31 cellular contexts compared by ENCODE assay signal in genomic region chr1:204033321-204033720, GRCh38. TPM values are rescaled to one million over a fixed set of nuclear protein-coding genes. Genes with fewer than 3 reads are reported as not detected.
"Had no signal": no experiment of that assay in that cellular context is flagged by ENCODE, and none has a peak within 500 bp of the region (broad histone marks: within the 10 kb centered on the region; RNA-seq: fewer than 3 reads in every experiment).

No MANE protein-coding gene starts in this region.

- H3K36me3 Mint-ChIP-seq: activated naive CD8-positive, alpha-beta T cell treated with anti-CD3 and anti-CD28 coated beads for 36 hours; brain; T-cell had no signal

- H3K9me3 Mint-ChIP-seq: activated B cell treated with CpG ODN at 0.5 μM for 24 hours; activated CD8-positive, alpha-beta T cell treated with anti-CD3 and anti-CD28 coated beads for 36 hours; activated naive CD4-positive, alpha-beta T cell treated with anti-CD3 and anti-CD28 coated beads for 36 hours; activated naive CD4-positive, alpha-beta T cell treated with anti-CD3 and anti-CD28 coated beads, Interleukin-2, amount 50 U/mL, for 24 hours; activated naive CD8-positive, alpha-beta T cell treated with anti-CD3 and anti-CD28 coated beads for 36 hours; activated naive CD8-positive, alpha-beta T cell treated with anti-CD3 and anti-CD28 coated beads, Interleukin-2, amount 50 U/mL, for 24 hours; activated T-cell treated with anti-CD3 and anti-CD28 coated beads, Interleukin-2, amount 50 U/mL, for 4 hours; activated T-helper 17 cell treated with anti-CD3 and anti-CD28 coated beads, Interleukin-2, amount 50 U/mL, for 72 hours; T-cell; T-helper 1 cell treated with Interleukin-12 subunit alpha and Interleukin-12 subunit beta and Interleukin-4 antibody, amounts not matched to agents 30 μg/mL and 1 μg/mL, for 36 hours; T-helper 2 cell treated with Interferon-gamma antibody and Interleukin-4, amounts not matched to agents 5 μg/mL and 100 μg/mL, for 36 hours had no signal

- H3K36me3 ChIP-seq: ascending aorta, breast epithelium, cardiac muscle cell, colonic mucosa, esophagus squamous epithelium, gastroesophageal sphincter, WERI-Rb-1 had no signal

- H3K27ac ChIP-seq: ascending aorta, breast epithelium, cardiac muscle cell, colonic mucosa, epithelial cell of prostate, esophagus squamous epithelium, gastroesophageal sphincter, WERI-Rb-1 had no signal

- H3K4me3 ChIP-seq: ascending aorta, breast epithelium, cardiac muscle cell, colonic mucosa, esophagus squamous epithelium, gastroesophageal sphincter had no signal

- DNase-seq: activated B cell treated with CpG ODN at 0.5 μM for 24 hours; activated CD4-positive, alpha-beta T cell treated with anti-CD3 and anti-CD28 coated beads for 48 hours; activated CD4-positive, alpha-beta T cell treated with anti-CD3 and anti-CD28 coated beads, Interleukin-2, amount 50 U/mL, for 1 hour; activated CD4-positive, alpha-beta T cell treated with anti-CD3 and anti-CD28 coated beads, Interleukin-2, amount 50 U/mL, for 48 hours; activated CD8-positive, alpha-beta memory T cell treated with anti-CD3 and anti-CD28 coated beads for 24 hours; activated CD8-positive, alpha-beta T cell treated with anti-CD3 and anti-CD28 coated beads for 36 hours; activated effector memory CD4-positive, alpha-beta T cell treated with Interleukin-2 at 50 U/mL for 16 hours; activated naive CD4-positive, alpha-beta T cell treated with anti-CD3 and anti-CD28 coated beads for 36 hours; activated naive CD8-positive, alpha-beta T cell treated with anti-CD3 and anti-CD28 coated beads for 36 hours; activated naive CD8-positive, alpha-beta T cell treated with anti-CD3 and anti-CD28 coated beads, Interleukin-2, amount 50 U/mL, for 24 hours; activated T-cell treated with anti-CD3 and anti-CD28 coated beads, Interleukin-2, amount 50 U/mL, for 4 hours; central memory CD4-positive, alpha-beta T cell; cerebellar nuclear complex; colonic mucosa; effector CD8-positive, alpha-beta T cell; esophagus squamous epithelium; foreskin melanocyte; T-cell; T1000; WERI-Rb-1 had no signal

- H3K4me1 Mint-ChIP-seq: activated B cell treated with CpG ODN at 0.5 μM for 24 hours; activated naive CD4-positive, alpha-beta T cell treated with anti-CD3 and anti-CD28 coated beads, Interleukin-2, amount 50 U/mL, for 24 hours; activated naive CD8-positive, alpha-beta T cell treated with anti-CD3 and anti-CD28 coated beads for 36 hours; activated naive CD8-positive, alpha-beta T cell treated with anti-CD3 and anti-CD28 coated beads, Interleukin-2, amount 50 U/mL, for 24 hours; activated T-helper 17 cell treated with anti-CD3 and anti-CD28 coated beads, Interleukin-2, amount 50 U/mL, for 72 hours; T-cell had no signal

- H3K27me3 ChIP-seq: ascending aorta, breast epithelium, cardiac muscle cell, colonic mucosa had no signal

- H3K9me3 ChIP-seq: ascending aorta, breast epithelium, colonic mucosa, esophagus squamous epithelium, gastroesophageal sphincter had no signal

- H3K4me1 ChIP-seq: ascending aorta, breast epithelium, colonic mucosa, esophagus squamous epithelium, gastroesophageal sphincter had no signal

- H3K27ac Mint-ChIP-seq: activated B cell treated with CpG ODN at 0.5 μM for 24 hours; activated CD8-positive, alpha-beta T cell treated with anti-CD3 and anti-CD28 coated beads for 36 hours; activated naive CD4-positive, alpha-beta T cell treated with anti-CD3 and anti-CD28 coated beads for 36 hours; activated naive CD4-positive, alpha-beta T cell treated with anti-CD3 and anti-CD28 coated beads, Interleukin-2, amount 50 U/mL, for 24 hours; activated naive CD8-positive, alpha-beta T cell treated with anti-CD3 and anti-CD28 coated beads for 36 hours; activated naive CD8-positive, alpha-beta T cell treated with anti-CD3 and anti-CD28 coated beads, Interleukin-2, amount 50 U/mL, for 24 hours; activated T-helper 17 cell treated with anti-CD3 and anti-CD28 coated beads, Interleukin-2, amount 50 U/mL, for 72 hours; brain; T-cell; T-helper 1 cell treated with Interleukin-12 subunit alpha and Interleukin-12 subunit beta and Interleukin-4 antibody, amounts not matched to agents 30 μg/mL and 1 μg/mL, for 36 hours; T-helper 2 cell treated with Interferon-gamma antibody and Interleukin-4, amounts not matched to agents 5 μg/mL and 100 μg/mL, for 36 hours had no signal

- H3K4me3 Mint-ChIP-seq: activated B cell treated with CpG ODN at 0.5 μM for 24 hours; activated CD8-positive, alpha-beta T cell treated with anti-CD3 and anti-CD28 coated beads for 36 hours; activated naive CD4-positive, alpha-beta T cell treated with anti-CD3 and anti-CD28 coated beads for 36 hours; activated naive CD4-positive, alpha-beta T cell treated with anti-CD3 and anti-CD28 coated beads, Interleukin-2, amount 50 U/mL, for 24 hours; activated naive CD8-positive, alpha-beta T cell treated with anti-CD3 and anti-CD28 coated beads for 36 hours; activated naive CD8-positive, alpha-beta T cell treated with anti-CD3 and anti-CD28 coated beads, Interleukin-2, amount 50 U/mL, for 24 hours; activated T-cell treated with anti-CD3 and anti-CD28 coated beads, Interleukin-2, amount 50 U/mL, for 4 hours; activated T-helper 17 cell treated with anti-CD3 and anti-CD28 coated beads, Interleukin-2, amount 50 U/mL, for 72 hours; brain; T-cell; T-helper 1 cell treated with Interleukin-12 subunit alpha and Interleukin-12 subunit beta and Interleukin-4 antibody, amounts not matched to agents 30 μg/mL and 1 μg/mL, for 36 hours; T-helper 2 cell treated with Interferon-gamma antibody and Interleukin-4, amounts not matched to agents 5 μg/mL and 100 μg/mL, for 36 hours had no signal

- ATAC-seq: activated CD4-positive, CD25-positive, alpha-beta regulatory T cell treated with anti-CD3 and anti-CD28 coated beads, Interleukin-2, amount 50 U/mL, for 24 hours; activated CD8-positive, alpha-beta T cell treated with anti-CD3 and anti-CD28 coated beads for 36 hours; activated naive CD8-positive, alpha-beta T cell treated with anti-CD3 and anti-CD28 coated beads, Interleukin-2, amount 50 U/mL, for 24 hours; activated T-cell treated with anti-CD3 and anti-CD28 coated beads, Interleukin-2, amount 50 U/mL, for 4 hours; activated T-helper 17 cell treated with anti-CD3 and anti-CD28 coated beads, Interleukin-2, amount 50 U/mL, for 72 hours; gastroesophageal sphincter; T-cell had no signal

RNA-seq across cellular contexts. Expression of gene SOX13, which starts 39.6 kb away (rescaled TPM):
- total RNA-seq: activated B cell treated with CpG ODN at 0.5 μM for 24 hours; activated naive CD8-positive, alpha-beta T cell treated with anti-CD3 and anti-CD28 coated beads for 36 hours had no signal
